ENCODE assay signal across 20 cellular contexts in genomic region chr15:60652245-60652644, GRCh38.
DNase-seq lines count a peak whose midpoint lies in the region; ATAC-seq, FAIRE-seq and TF ChIP-seq lines count a peak whose summit lies in the region.
"Had no signal": no experiment of that assay in that cellular context is flagged by ENCODE, and none has a peak within 500 bp of the region (broad histone marks: within the 10 kb centered on the region; RNA-seq: fewer than 3 reads in every experiment).

No MANE protein-coding gene starts in this region.

- no peak for TF ChIP-seq EP300 in HepG2 (IDR thresholded peaks at IDR 0.05; ENCODE audit: low read depth in 2 of 2, low read length in 2 of 2)
- no peak for TF ChIP-seq EP300 in HepG2 (CRISPR knock-in tag; IDR thresholded peaks at IDR 0.05; ENCODE audit: borderline replicate concordance)

- H3K4me3 ChIP-seq in DOHH2 (ENCODE audit: low read length) (no peak overlapping the region), Karpas-422 (ENCODE audit: low read length) (peak overlapping the region; percentile 42; the same call in 1 of the 2 replicates), HepG2 (replicated peaks in 1 of 3; ENCODE audit: insufficient read depth in 1 of 3, low read depth in 2 of 3, low read length in 3 of 3) (no peak overlapping the region)
- H3K4me3 ChIP-seq: GM23248 had no signal

- H3K4me3 Mint-ChIP-seq in activated T-helper 17 cell treated with anti-CD3 and anti-CD28 coated beads, Interleukin-2, amount 50 U/mL, for 72 hours = peak overlapping the region; percentile 83
- no peak overlapping the region for H3K4me3 Mint-ChIP-seq in nephron
- H3K4me3 Mint-ChIP-seq: CD4-positive, CD25-positive, alpha-beta regulatory T cell had no signal

- TF ChIP-seq CTCF in DOHH2 (IDR thresholded peaks at IDR 0.05; ENCODE audit: low read depth, low read length, poor library complexity, severe bottlenecking) (no peak), nephron (IDR thresholded peaks at IDR 0.05; ENCODE audit: unreplicated experiment in 3 of 3) (no peak), HepG2 (CRISPR knock-in tag; IDR thresholded peaks at IDR 0.05) (no peak)

- CTCF ChIA-PET in HepG2 (lab: Yijun Ruan, JAX; ENCODE audit: low intra/inter-chr PET ratio, low total read pairs) = no interaction called here

- ATAC-seq in activated T-helper 17 cell treated with anti-CD3 and anti-CD28 coated beads, Interleukin-2, amount 50 U/mL, for 72 hours (replicated peaks) = no peak
- ATAC-seq in HepG2 (no peak), HG02798 (IDR thresholded peaks at IDR 0.05; ENCODE audit: poor library complexity, unreplicated experiment) (no peak)

- no peaks in the 10 kb centered on the region for H3K36me3 ChIP-seq in DOHH2 (ENCODE audit: control insufficient read depth, low read length)
- no peaks in the 10 kb centered on the region for H3K36me3 ChIP-seq in Karpas-422 (ENCODE audit: insufficient read depth, low read length)
- H3K36me3 ChIP-seq in HepG2 (replicated peaks in 1 of 2; ENCODE audit: control insufficient read depth in 1 of 2, insufficient read depth in 2 of 2, low read length in 2 of 2) = no peaks in the 10 kb centered on the region

- H3F3A ChIP-seq in DOHH2 (ENCODE audit: control insufficient read depth, insufficient read depth) = no peaks in the 10 kb centered on the region

- H3K9me2 ChIP-seq in DOHH2 (replicated peaks; ENCODE audit: control insufficient read depth, low read length) (no peaks in the 10 kb centered on the region), Karpas-422 (replicated peaks; ENCODE audit: insufficient read depth, low read length) (no peaks in the 10 kb centered on the region)

- H3K79me2 ChIP-seq in DOHH2 (ENCODE audit: control insufficient read depth, low read length) (no peaks in the 10 kb centered on the region), Karpas-422 (ENCODE audit: low read length) (no peaks in the 10 kb centered on the region), HepG2 (ENCODE audit: insufficient read depth, low read length) (no peaks in the 10 kb centered on the region)

- no peaks in the 10 kb centered on the region for H3K36me3 Mint-ChIP-seq in activated T-helper 17 cell treated with anti-CD3 and anti-CD28 coated beads, Interleukin-2, amount 50 U/mL, for 72 hours (ENCODE audit: low read depth)
- H3K36me3 Mint-ChIP-seq in nephron (ENCODE audit: low read depth) = no peaks in the 10 kb centered on the region
- H3K36me3 Mint-ChIP-seq: CD4-positive, CD25-positive, alpha-beta regulatory T cell had no signal

- H3K4me1 Mint-ChIP-seq in activated T-helper 17 cell treated with anti-CD3 and anti-CD28 coated beads, Interleukin-2, amount 50 U/mL, for 72 hours = peaks cover 63% of the 10 kb centered on the region
- peaks cover 70% of the 10 kb centered on the region for H3K4me1 Mint-ChIP-seq in nephron

- H3K4me2 ChIP-seq in DOHH2 (ENCODE audit: low read length) = peak overlapping the region; percentile 41
- peak overlapping the region; percentile 67 for H3K4me2 ChIP-seq in Karpas-422 (ENCODE audit: low read depth, low read length, poor library complexity, severe bottlenecking)
- no peak overlapping the region for H3K4me2 ChIP-seq in HepG2 (ENCODE audit: low read depth, low read length)
- H3K4me2 ChIP-seq: KMS-11 had no signal

- H2AFZ ChIP-seq in Karpas-422 (ENCODE audit: low read length) = no peak overlapping the region
- no peak overlapping the region for H2AFZ ChIP-seq in HepG2 (ENCODE audit: low read length)
- H2AFZ ChIP-seq: GM23248 had no signal

- H3K27me3 ChIP-seq in DOHH2 (ENCODE audit: control insufficient read depth, low read length) (peaks cover 25% of the 10 kb centered on the region), Karpas-422 (ENCODE audit: low read length) (no peaks in the 10 kb centered on the region), HepG2 (ENCODE audit: control insufficient read depth in 1 of 2, insufficient read depth in 2 of 2, low read length in 2 of 2) (peaks cover 0 to 18% of the 10 kb centered on the region in 2 experiments; a peak in 2 of 5 replicates)

- 78% methylated on average over 5 of the region's 5 CpGs for WGBS in HepG2 (ENCODE audit: low lambda C conversion rate)

- no peak for TF ChIP-seq RAD21 in HepG2 (CRISPR knock-in tag; IDR thresholded peaks at IDR 0.05)

- intact Hi-C loops in HepG2 (cut with micrococcal nuclease; ENCODE audit: unreplicated experiment) = no loop called here

- H3K9me3 ChIP-seq in DOHH2 (ENCODE audit: control insufficient read depth, insufficient read depth, low read length) = no peaks in the 10 kb centered on the region
- no peaks in the 10 kb centered on the region for H3K9me3 ChIP-seq in Karpas-422 (ENCODE audit: low read length)
- no peaks in the 10 kb centered on the region for H3K9me3 ChIP-seq in HepG2 (ENCODE audit: low read length)

- no peak overlapping the region for H3K9ac ChIP-seq in Karpas-422 (ENCODE audit: low read length)
- H3K9ac ChIP-seq in HepG2 (ENCODE audit: insufficient read depth, low read depth, low read length) = no peak overlapping the region
- H3K9ac ChIP-seq: GM23248, KMS-11 had no signal

- H4K20me1 ChIP-seq in DOHH2 (ENCODE audit: control insufficient read depth, insufficient read depth, low read depth, low read length) = no peaks in the 10 kb centered on the region
- no peaks in the 10 kb centered on the region; the same call in 1 of the 2 replicates for H4K20me1 ChIP-seq in Karpas-422 (ENCODE audit: insufficient read depth, low read depth, low read length)
- no peaks in the 10 kb centered on the region for H4K20me1 ChIP-seq in HepG2 (ENCODE audit: insufficient read depth, low read length)

- H3K27ac Mint-ChIP-seq in activated T-helper 17 cell treated with anti-CD3 and anti-CD28 coated beads, Interleukin-2, amount 50 U/mL, for 72 hours = peak overlapping the region; percentile 87
- H3K27ac Mint-ChIP-seq in nephron = peak overlapping the region in 2 of 3 experiments; percentile 5 to 89

- no peak overlapping the region for H3K27ac ChIP-seq in DOHH2 (ENCODE audit: low read depth, low read length)
- H3K27ac ChIP-seq in Karpas-422 (ENCODE audit: low read length) = 0 out of 2 replicates have a peak overlapping the region, but pooled peaks have one; percentile 12
- H3K27ac ChIP-seq in HepG2 (ENCODE audit: extremely low read length, insufficient read depth, low read length) = no peak overlapping the region
- H3K27ac ChIP-seq: GM23248, KMS-11 had no signal

- no TSS peak for BruUV-seq in HepG2 (replicated peaks; lab: Mats Ljungman, UMichigan)

- TF ChIP-seq POLR2A in HepG2 (IDR thresholded peaks at IDR 0.05; ENCODE audit: insufficient read depth in 1 of 2, low read depth in 2 of 2, low read length in 2 of 2) = no peak

- no peak for FAIRE-seq in HepG2 (lab: Jason Lieb, UNC)

- in situ Hi-C loops in HepG2 (cut with HindIII; ENCODE audit: extremely low pct_ligation_motif_present, low pct_unique_long_range_greater_than_20kb) = no loop called here

- no peaks in the 10 kb centered on the region for H3K27me3 Mint-ChIP-seq in activated T-helper 17 cell treated with anti-CD3 and anti-CD28 coated beads, Interleukin-2, amount 50 U/mL, for 72 hours
- H3K27me3 Mint-ChIP-seq in nephron (ENCODE audit: low read depth) = peaks cover 4% of the 10 kb centered on the region
- H3K27me3 Mint-ChIP-seq: CD4-positive, CD25-positive, alpha-beta regulatory T cell had no signal

- peaks cover 22% of the 10 kb centered on the region for H3K4me1 ChIP-seq in DOHH2 (ENCODE audit: control insufficient read depth, low read length)
- H3K4me1 ChIP-seq in Karpas-422 (ENCODE audit: low read length) = peaks cover 41% of the 10 kb centered on the region
- peaks cover 28% of the 10 kb centered on the region for H3K4me1 ChIP-seq in HepG2 (ENCODE audit: insufficient read depth, low read length)

- POLR2A ChIA-PET in HepG2 (lab: Yijun Ruan, JAX) = no interaction called here

- DNase-seq in Karpas-422 = peak; percentile 68
- DNase-seq in HepG2 (ENCODE audit: low spot score) = no peak
- no peak for DNase-seq in hypothalamus (lab: John Stamatoyannopoulos, UW)
- no peak for DNase-seq in NCI-H2227 treated with DMSO at 0.1 percent for 48 hours (lab: John Stamatoyannopoulos, UW)
- DNase-seq: ACHN; Calu3; CD4-positive, CD25-positive, alpha-beta regulatory T cell; EL; GM23248; HCEC 1CT; NCI-H1048; NCI-H1930; OCI-M1; Right ventricle myocardium superior; T-helper 9 cell had no signal

- H3K9me3 Mint-ChIP-seq in activated T-helper 17 cell treated with anti-CD3 and anti-CD28 coated beads, Interleukin-2, amount 50 U/mL, for 72 hours = no peaks in the 10 kb centered on the region
- H3K9me3 Mint-ChIP-seq in nephron = no peaks in the 10 kb centered on the region
- H3K9me3 Mint-ChIP-seq: CD4-positive, CD25-positive, alpha-beta regulatory T cell had no signal

TF ChIP-seq in HepG2, 621 proteins besides CTCF, POLR2A, EP300 and RAD21 (continues in another document):
- TF ChIP-seq HNRNPL (IDR thresholded peaks at IDR 0.05; ENCODE audit: low read depth, low read length) (no peak), ZNF124 (CRISPR knock-in tag; IDR thresholded peaks at IDR 0.05) (no peak), ZKSCAN8 (CRISPR knock-in tag; IDR thresholded peaks at IDR 0.05; ENCODE audit: borderline replicate concordance) (no peak), KDM1A (CRISPR knock-in tag; IDR thresholded peaks at IDR 0.05) (no peak), SRSF9 (IDR thresholded peaks at IDR 0.05; ENCODE audit: borderline replicate concordance, insufficient read depth, low read depth, low read length, poor library complexity, severe bottlenecking) (no peak), TRIM22 (IDR thresholded peaks at IDR 0.05) (no peak)
